ENCODE assay signal across 9 cellular contexts in the genomic region with DNA sequence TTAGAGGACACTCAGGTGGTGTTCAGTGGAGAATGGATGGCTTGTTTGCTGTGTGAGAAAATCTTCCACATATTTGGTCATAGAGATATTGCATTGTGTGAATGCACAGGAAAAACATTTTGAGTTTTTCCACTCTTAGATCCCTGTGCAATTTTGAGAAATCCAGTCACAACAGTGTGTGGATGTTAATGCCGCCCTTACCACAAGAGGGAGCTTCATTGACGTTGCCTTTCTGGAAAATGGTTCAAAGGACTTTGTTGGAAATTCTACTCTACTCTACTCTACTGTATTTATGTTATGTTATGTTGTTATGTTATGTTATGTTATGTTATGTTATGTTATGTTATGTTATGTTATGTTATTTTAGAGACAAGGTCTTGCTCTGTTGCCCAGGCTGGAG. TPM values are rescaled to one million over a fixed set of nuclear protein-coding genes. Genes with fewer than 3 reads are reported as not detected.
DNase-seq lines count a peak whose midpoint lies in the region; ATAC-seq, FAIRE-seq and TF ChIP-seq lines count a peak whose summit lies in the region.
"Had no signal": no experiment of that assay in that cellular context is flagged by ENCODE, and none has a peak within 500 bp of the region (broad histone marks: within the 10 kb centered on the region; RNA-seq: fewer than 3 reads in every experiment).

No MANE protein-coding gene starts in this region.

- no peak for TF ChIP-seq POLR2A in K562 (conservative IDR thresholded peaks at IDR 0.05)
- no peak for TF ChIP-seq POLR2A in right lobe of liver (IDR thresholded peaks at IDR 0.05)
- TF ChIP-seq POLR2A in uterus (IDR thresholded peaks at IDR 0.05), result no peak

- H3K79me2 ChIP-seq in K562 (ENCODE audit: control insufficient read depth, insufficient read depth, low read length), result no peaks in the 10 kb centered on the region

- 0% methylated on average over 2 of the region's 2 CpGs for WGBS in K562 (ENCODE audit: insufficient coverage, low coverage, missing lambda C conversion rate)
- WGBS in right lobe of liver (ENCODE audit: insufficient coverage, low coverage, low lambda C conversion rate, missing lambda C conversion rate), result 25% methylated on average over 2 of the region's 2 CpGs

- no peak overlapping the region for H3K9ac ChIP-seq in K562 (ENCODE audit: insufficient read depth in 1 of 2, low read depth in 2 of 2, low read length in 2 of 2)

- H4K20me1 ChIP-seq in K562 (replicated peaks; ENCODE audit: control insufficient read depth, insufficient read depth, low read length), result no peaks in the 10 kb centered on the region

- intact Hi-C loops in K562 (cut with micrococcal nuclease), result no loop called here
- intact Hi-C loops in right lobe of liver (cut with DNase I), result no loop called here
- intact Hi-C loops in uterus (cut with DNase I; ENCODE audit: low total_unique reads), result no loop called here

- DNase-seq in HFF-Myc (ENCODE audit: extremely low read depth, low read depth) (no peak), K562 (ENCODE audit: extremely low read depth in 1 of 4, low spot score in 3 of 4) (peak; percentile 18 to 34 (median 30)), right lobe of liver (no peak), uterus (no peak), NCI-H187 treated with DMSO at 0.1 percent for 48 hours (lab: John Stamatoyannopoulos, UW) (no peak), NOMO-1 (lab: John Stamatoyannopoulos, UW; ENCODE audit: unreplicated experiment in 2 of 2) (no peak)

- H3K4me1 ChIP-seq in K562 (replicated peaks in 1 of 2; ENCODE audit: control insufficient read depth in 2 of 2, insufficient read depth in 2 of 2, low read length in 2 of 2), result no peaks in the 10 kb centered on the region
- H3K4me1 ChIP-seq in right lobe of liver, result no peaks in the 10 kb centered on the region
- H3K4me1 ChIP-seq in uterus, result no peaks in the 10 kb centered on the region

- no peak for TF ChIP-seq EP300 in K562 (IDR thresholded peaks at IDR 0.05; ENCODE audit: low read length)

- CTCF ChIA-PET in K562 (lab: Yijun Ruan, JAX; ENCODE audit: low intra/inter-chr PET ratio), result no interaction called here

- H3K9me3 ChIP-seq in K562 (replicated peaks; ENCODE audit: control insufficient read depth, insufficient read depth, low read depth, low read length) (no peaks in the 10 kb centered on the region; the same call in 1 of the 2 replicates), right lobe of liver (peaks cover 0 to 4% (median 0%) of the 10 kb centered on the region in 4 donors), uterus (peaks cover 0 to 13% of the 10 kb centered on the region in 2 donors)

- no peak overlapping the region for H2AFZ ChIP-seq in K562 (ENCODE audit: low read depth, low read length)

- H3K36me3 ChIP-seq in K562 (ENCODE audit: control insufficient read depth, insufficient read depth, low read length) (no peaks in the 10 kb centered on the region), right lobe of liver (no peaks in the 10 kb centered on the region), uterus (no peaks in the 10 kb centered on the region)

- BruUV-seq in K562 (replicated peaks; lab: Mats Ljungman, UMichigan), result no TSS peak

- TF ChIP-seq CTCF in C4-2B (conservative IDR thresholded peaks at IDR 0.05), result peak; percentile 77
- peak; percentile 27 for TF ChIP-seq CTCF in HFF-Myc (IDR thresholded peaks at IDR 0.05; ENCODE audit: low read depth, low read length, missing control alignments)
- peak; percentile 30 to 60 (median 56); a peak in 5 of 6 replicates for TF ChIP-seq CTCF in K562 (IDR thresholded peaks at IDR 0.05 in 2 of 3, conservative IDR thresholded peaks at IDR 0.05 in 1 of 3; ENCODE audit: insufficient read depth in 2 of 3, low read depth in 1 of 3, low read length in 3 of 3)
- TF ChIP-seq CTCF in right lobe of liver (IDR thresholded peaks at IDR 0.05), result peak; percentile 33 to 47 (median 44)
- peak in 2 of 4 experiments; percentile 25 to 37 for TF ChIP-seq CTCF in uterus (IDR thresholded peaks at IDR 0.05)

- peak; percentile 83 for FAIRE-seq in K562 (lab: Jason Lieb, UNC)

- POLR2A ChIA-PET in K562 (lab: Yijun Ruan, JAX), result interaction anchor here (1.2 kb wide), 1 partner anchor 13 kb away, joined by 4 read pairs; a partner anchor contains a TSS

- no peaks in the 10 kb centered on the region for H3K27me3 ChIP-seq in K562 (ENCODE audit: control insufficient read depth in 2 of 2, insufficient read depth in 2 of 2, low read length in 2 of 2)
- H3K27me3 ChIP-seq in right lobe of liver, result no peaks in the 10 kb centered on the region
- H3K27me3 ChIP-seq in uterus, result no peaks in the 10 kb centered on the region

- H3K9me1 ChIP-seq in K562 (ENCODE audit: control insufficient read depth, insufficient read depth, low read length), result no peaks in the 10 kb centered on the region

- no peak overlapping the region for H3K4me3 ChIP-seq in HFF-Myc (replicated peaks; ENCODE audit: low read depth, low read length)
- no peak overlapping the region for H3K4me3 ChIP-seq in K562
- no peak overlapping the region for H3K4me3 ChIP-seq in right lobe of liver
- no peak overlapping the region for H3K4me3 ChIP-seq in uterus

- in situ Hi-C loops in K562 (cut with MboI), result no loop called here

- peak; percentile 51; the same call in 2 of the 3 replicates for ATAC-seq in K562
- ATAC-seq in right lobe of liver, result peak in 3 of 4 donors; percentile 30 to 42 (median 39)
- ATAC-seq in activated CD4-positive, CD25-positive, alpha-beta regulatory T cell treated with anti-CD3 and anti-CD28 coated beads, Interleukin-2, amount 50 U/mL, for 24 hours, result no peak
- ATAC-seq: naive thymus-derived CD8-positive, alpha-beta T cell had no signal

- no peak overlapping the region for H3K4me2 ChIP-seq in K562 (ENCODE audit: insufficient read depth, low read length)

- TF ChIP-seq RAD21 in K562 (CRISPR knock-in tag; conservative IDR thresholded peaks at IDR 0.05 in 1 of 2, IDR thresholded peaks at IDR 0.05 in 1 of 2), result peak in 1 of 2 experiments; percentile 56; a peak in 2 of 4 replicates

- H3K27ac ChIP-seq in C4-2B, result no peak overlapping the region
- H3K27ac ChIP-seq in K562 (ENCODE audit: extremely low read depth, low read depth, low read length), result no peak overlapping the region
- H3K27ac ChIP-seq in right lobe of liver, result no peak overlapping the region
- H3K27ac ChIP-seq in uterus, result no peak overlapping the region

RNA-seq across cellular contexts. Expression of a gene that starts 13.4 kb away (rescaled TPM):
- 5.6 and 8.3 TPM in 2 replicates for total RNA-seq in K562 (2011; cell fraction: chromatin; rRNA removed; ENCODE audit: low replicate concordance)
- total RNA-seq in K562 (2011; cell fraction: nucleolus; rRNA removed), result 6.7 and 7.5 TPM in 2 replicates
- 6.6 and 6.7 TPM in 2 replicates for total RNA-seq in K562 (2011; cell fraction: nucleoplasm; rRNA removed)
- 1.2 and 2.2 TPM in 2 replicates for total RNA-seq in K562 (2014; rRNA removed)
- 3.1 and 3.3 TPM in 2 replicates for total RNA-seq in K562 (2014; rRNA removed; fragmentation: Illumina TruSeq; extraction: Trizol)
- 3.7 and 4.1 TPM in 2 replicates for total RNA-seq in K562 (2015; rRNA removed; fragmentation: Illumina TruSeq; extraction: Trizol)
- total RNA-seq in K562 (2021), result 1.7 and 3.2 TPM in 2 replicates
- 1.7 and 2.4 TPM in 2 replicates for polyA plus RNA-seq in K562 (2011; rRNA removed)
- 0.40 and 0.65 TPM in 2 replicates for polyA plus RNA-seq in K562 (2011; cell fraction: cytosol; rRNA removed)
- 1.4 and 1.5 TPM in 2 replicates for polyA plus RNA-seq in K562 (2011; cell fraction: nucleus; rRNA removed)
- 2.1 and 3.4 TPM in 2 replicates for polyA plus RNA-seq in K562 (2012)
- polyA plus RNA-seq in K562 (2014; fragmentation: Illumina TruSeq; extraction: Trizol), result 1.3 and 1.4 TPM in 2 replicates
- polyA plus RNA-seq in K562 (2014; fragmentation: Nextera tagmentation; extraction: Ambion mirVana), result 1 to 10 TPM; 3.3 to 3.4 TPM
- 1.7 and 2.7 TPM in 2 replicates for polyA plus RNA-seq in K562 (2014; rRNA removed)
- 3.3 and 3.8 TPM in 2 replicates for polyA minus RNA-seq in K562 (2011; rRNA and poly(A)+ RNA removed)
- 1.1 and 1.2 TPM in 2 replicates for polyA minus RNA-seq in K562 (2011; cell fraction: cytosol; rRNA and poly(A)+ RNA removed)
- 2.7 and 3.9 TPM in 2 replicates for polyA minus RNA-seq in K562 (2011; cell fraction: nucleus; rRNA and poly(A)+ RNA removed)
- 1 to 10 TPM in 5 of 6 experiments, under 1 TPM in 1; 0.98 to 2.7 (median 1.5) TPM for total RNA-seq in right lobe of liver
- 10 to 100 TPM in 1 of 4 donors, 1 to 10 TPM in 1, not detected in 2; 5.0 to 15.7 TPM for total RNA-seq in uterus

RNA-seq across cellular contexts. Expression of a gene that starts 29.8 kb away (rescaled TPM):
- total RNA-seq in K562 (2011; cell fraction: chromatin; rRNA removed; ENCODE audit: low replicate concordance), result not detected in 2 replicates
- not detected in 2 replicates for total RNA-seq in K562 (2011; cell fraction: nucleolus; rRNA removed)
- not detected in 2 replicates for total RNA-seq in K562 (2011; cell fraction: nucleoplasm; rRNA removed)
- not detected in 2 replicates for total RNA-seq in K562 (2014; rRNA removed)
- total RNA-seq in K562 (2014; rRNA removed; fragmentation: Illumina TruSeq; extraction: Trizol), result 0.07 TPM in 1 of 2 replicates, not detected in the other
- total RNA-seq in K562 (2015; rRNA removed; fragmentation: Illumina TruSeq; extraction: Trizol), result not detected in 2 replicates
- total RNA-seq in K562 (2021), result 0.09 and 0.13 TPM in 2 replicates
- not detected in 2 replicates for polyA plus RNA-seq in K562 (2011; rRNA removed)
- polyA plus RNA-seq in K562 (2011; cell fraction: cytosol; rRNA removed), result not detected in 2 replicates
- not detected in 2 replicates for polyA plus RNA-seq in K562 (2011; cell fraction: nucleus; rRNA removed)
- polyA plus RNA-seq in K562 (2012), result 0.07 TPM in 1 of 2 replicates, not detected in the other
- not detected in 2 replicates for polyA plus RNA-seq in K562 (2014; fragmentation: Illumina TruSeq; extraction: Trizol)
- not detected for polyA plus RNA-seq in K562 (2014; fragmentation: Nextera tagmentation; extraction: Ambion mirVana)
- polyA plus RNA-seq in K562 (2014; rRNA removed), result not detected in 2 replicates
- polyA minus RNA-seq in K562 (2011; rRNA and poly(A)+ RNA removed), result not detected in 2 replicates
- polyA minus RNA-seq in K562 (2011; cell fraction: cytosol; rRNA and poly(A)+ RNA removed), result not detected in 2 replicates
- polyA minus RNA-seq in K562 (2011; cell fraction: nucleus; rRNA and poly(A)+ RNA removed), result not detected in 2 replicates
- total RNA-seq in right lobe of liver, result 1 to 10 TPM in 4 of 6 experiments, under 1 TPM in 2; 0.57 to 1.8 (median 1.4) TPM
- 10 to 100 TPM in 2 of 4 donors, 1 to 10 TPM in 2; 4.4 to 34.8 (median 10.1) TPM for total RNA-seq in uterus

RNA-seq across cellular contexts. Expression of a gene that starts 36.2 kb away (rescaled TPM):
- total RNA-seq in K562 (2011; cell fraction: chromatin; rRNA removed; ENCODE audit: low replicate concordance), result 10.0 and 17.9 TPM in 2 replicates
- total RNA-seq in K562 (2011; cell fraction: nucleolus; rRNA removed), result 6.3 TPM in 2 replicates
- 11.4 and 11.9 TPM in 2 replicates for total RNA-seq in K562 (2011; cell fraction: nucleoplasm; rRNA removed)
- total RNA-seq in K562 (2014; rRNA removed) (3.5 and 4.5 TPM in 2 replicates), K562 (2014; rRNA removed; fragmentation: Illumina TruSeq; extraction: Trizol) (4.2 and 5.1 TPM in 2 replicates), K562 (2015; rRNA removed; fragmentation: Illumina TruSeq; extraction: Trizol) (4.1 and 5.3 TPM in 2 replicates), K562 (2021) (2.4 and 2.7 TPM in 2 replicates), right lobe of liver (1 to 10 TPM; 1.3 to 3.9 (median 2.2) TPM), uterus (10 to 100 TPM in 2 of 4 donors, 1 to 10 TPM in 2; 2.1 to 31.7 (median 13.0) TPM)
- polyA plus RNA-seq in K562 (2011; rRNA removed) (2.9 and 4.5 TPM in 2 replicates), K562 (2014; fragmentation: Illumina TruSeq; extraction: Trizol) (3.1 and 3.4 TPM in 2 replicates), K562 (2014; fragmentation: Nextera tagmentation; extraction: Ambion mirVana) (1 to 10 TPM; 1.0 to 2.5 TPM), K562 (2014; rRNA removed) (2.9 and 4.1 TPM in 2 replicates)
- polyA plus RNA-seq in K562 (2011; cell fraction: cytosol; rRNA removed), result 0.49 and 0.86 TPM in 2 replicates
- 1.3 and 2.2 TPM in 2 replicates for polyA plus RNA-seq in K562 (2011; cell fraction: nucleus; rRNA removed)
- 2.6 and 2.9 TPM in 2 replicates for polyA plus RNA-seq in K562 (2012)
- 5.5 and 5.8 TPM in 2 replicates for polyA minus RNA-seq in K562 (2011; rRNA and poly(A)+ RNA removed)
- polyA minus RNA-seq in K562 (2011; cell fraction: cytosol; rRNA and poly(A)+ RNA removed), result 2.0 and 2.2 TPM in 2 replicates
- polyA minus RNA-seq in K562 (2011; cell fraction: nucleus; rRNA and poly(A)+ RNA removed), result 1.6 and 2.6 TPM in 2 replicates

Comparison
In these comparisons a context has a peak if more than half of its experiments do, and no peak if none do; other contexts are left out.
1. DNase-seq: peak in K562 (4 of 4); none in HFF-Myc (single experiment), right lobe of liver (0 of 3), uterus (0 of 2), NCI-H187 treated with DMSO at 0.1 percent for 48 hours (single experiment) and NOMO-1 (0 of 2).
2. ATAC-seq: peak in K562 (single experiment) and right lobe of liver (3 of 4); none in activated CD4-positive, CD25-positive, alpha-beta regulatory T cell treated with anti-CD3 and anti-CD28 coated beads, Interleukin-2, amount 50 U/mL, for 24 hours (0 of 2).